Comparison of ENCODE assay signal across 8 cellular contexts in the genomic region with DNA sequence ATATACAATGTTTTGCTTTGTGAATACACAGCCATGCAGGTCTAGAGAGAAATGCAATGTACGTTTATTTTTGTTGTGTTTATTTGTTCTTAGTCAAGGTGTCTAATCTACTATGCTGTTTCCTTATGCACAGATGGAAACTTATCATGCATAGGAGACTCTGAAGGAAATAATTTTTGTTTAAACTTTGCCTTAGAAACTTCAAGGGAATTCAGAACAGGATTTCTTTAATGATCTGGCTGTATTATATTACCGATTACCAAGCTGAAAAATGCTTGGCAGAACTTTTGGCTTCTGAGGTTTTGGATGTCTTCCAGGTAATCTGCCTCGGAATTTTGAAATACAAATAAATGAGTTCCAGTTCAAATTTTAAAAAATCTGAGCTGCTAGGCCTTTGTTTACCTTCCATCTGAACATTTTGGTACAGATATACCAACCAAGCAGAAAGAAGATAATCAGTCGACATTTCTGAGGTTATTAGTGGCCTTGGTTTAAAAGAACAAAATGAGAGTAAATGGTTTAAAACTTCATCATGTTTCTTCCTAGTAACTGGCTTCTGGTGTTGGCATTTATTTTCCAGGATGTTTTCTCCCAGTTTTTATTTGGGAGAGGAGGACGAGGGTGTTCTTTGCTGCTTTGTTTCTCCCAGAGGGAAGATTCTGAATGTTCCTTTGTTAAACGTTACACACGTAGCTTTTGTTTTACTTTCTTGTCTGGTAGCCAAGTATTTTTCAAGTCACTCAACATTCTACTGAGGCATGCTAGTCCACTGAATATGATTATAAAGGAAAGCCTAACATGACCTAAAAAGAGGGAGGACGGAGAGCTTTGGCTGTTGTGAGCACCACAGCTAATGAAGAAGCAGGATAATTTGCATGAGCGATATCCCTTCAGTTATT.
DNase-seq lines count a peak whose midpoint lies in the region; ATAC-seq and TF ChIP-seq lines count a peak whose summit lies in the region.
"Had no signal": no experiment of that assay in that cellular context is flagged by ENCODE, and none has a peak within 500 bp of the region (broad histone marks: within the 10 kb centered on the region; RNA-seq: fewer than 3 reads in every experiment).

No MANE protein-coding gene starts in this region.

- peaks cover 1 to 32% (median 24%) of the 10 kb centered on the region in 4 donors for H3K4me1 ChIP-seq in liver (ENCODE audit: control insufficient read depth in 4 of 4, insufficient read depth in 4 of 4, low read length in 3 of 4)
- peaks cover 10 to 26% of the 10 kb centered on the region in 2 donors for H3K4me1 ChIP-seq in thoracic aorta (ENCODE audit: control insufficient read depth in 1 of 2, low read depth in 2 of 2)

- H3K4me3 ChIP-seq in cardiac fibroblast (replicated peaks in 1 of 2; ENCODE audit: low read depth in 2 of 2, low read length in 2 of 2) (no peak overlapping the region), liver (ENCODE audit: low read depth in 1 of 3, low read length in 3 of 3) (no peak overlapping the region), thoracic aorta (no peak overlapping the region)

- no peaks in the 10 kb centered on the region for H3K27me3 ChIP-seq in liver (ENCODE audit: control insufficient read depth in 4 of 4, insufficient read depth in 4 of 4, low read length in 3 of 4)
- H3K27me3 ChIP-seq in thoracic aorta (replicated peaks; ENCODE audit: insufficient read depth), result no peaks in the 10 kb centered on the region

- peak overlapping the region; percentile 17 to 48 for H3K27ac ChIP-seq in liver (ENCODE audit: low read depth in 1 of 2, low read length in 2 of 2)
- H3K27ac ChIP-seq in thoracic aorta, result peak overlapping the region; percentile 45 to 70

- DNase-seq in cardiac fibroblast (ENCODE audit: low read depth in 2 of 2), result peak; percentile 82 to 91
- no peak for DNase-seq in thoracic aorta (ENCODE audit: low spot score)
- DNase-seq in activated gamma-delta T cell treated with Interleukin-2 at 50 U/mL for 16 hours, result no peak

- peak; percentile 85 for TF ChIP-seq EP300 in Ishikawa (IDR thresholded peaks at IDR 0.05; ENCODE audit: borderline replicate concordance)

- H3K9me3 ChIP-seq in liver (ENCODE audit: control insufficient read depth in 4 of 4, low read length in 3 of 4), result no peaks in the 10 kb centered on the region
- no peaks in the 10 kb centered on the region for H3K9me3 ChIP-seq in thoracic aorta

- ATAC-seq in thoracic aorta (ENCODE audit: insufficient number of reproducible peaks, low FRiP score, low read depth) (no peak), HG03460 (IDR thresholded peaks at IDR 0.05; ENCODE audit: unreplicated experiment) (no peak), GM18520 (IDR thresholded peaks at IDR 0.05; ENCODE audit: unreplicated experiment) (no peak)
- ATAC-seq: stimulated activated memory B cell treated with anti-CD40 and anti-IgM and Interleukin-4, amounts not matched to agents 10 μg/mL and 1 μg/mL and 100 μg/mL, for 72 hours had no signal

- TF ChIP-seq RAD21 in Ishikawa (IDR thresholded peaks at IDR 0.05; ENCODE audit: low read depth), result peak; percentile 22; the same call in 1 of the 2 replicates
- peak in 1 of 2 donors; percentile 34 for TF ChIP-seq RAD21 in liver (IDR thresholded peaks at IDR 0.05)

- WGBS in liver, result 26% methylated on average over 9 of the region's 9 CpGs

- H3K36me3 ChIP-seq in liver (ENCODE audit: control insufficient read depth in 4 of 4, insufficient read depth in 3 of 4, low read depth in 1 of 4, low read length in 3 of 4) (no peaks in the 10 kb centered on the region), thoracic aorta (no peaks in the 10 kb centered on the region)

- no peak overlapping the region for H3K9ac ChIP-seq in liver (ENCODE audit: low read depth in 1 of 2, low read length in 2 of 2)

- no peak for TF ChIP-seq CTCF in cardiac fibroblast (IDR thresholded peaks at IDR 0.05; ENCODE audit: low read depth, low read length)
- no peak for TF ChIP-seq CTCF in liver (IDR thresholded peaks at IDR 0.05; ENCODE audit: low read depth, low read length, missing input control)
- TF ChIP-seq CTCF in thoracic aorta (IDR thresholded peaks at IDR 0.05), result no peak

TF ChIP-seq in Ishikawa, 13 proteins besides CTCF, POLR2A, EP300 and RAD21 (continues in another document):
- TF ChIP-seq, protein P1, sequence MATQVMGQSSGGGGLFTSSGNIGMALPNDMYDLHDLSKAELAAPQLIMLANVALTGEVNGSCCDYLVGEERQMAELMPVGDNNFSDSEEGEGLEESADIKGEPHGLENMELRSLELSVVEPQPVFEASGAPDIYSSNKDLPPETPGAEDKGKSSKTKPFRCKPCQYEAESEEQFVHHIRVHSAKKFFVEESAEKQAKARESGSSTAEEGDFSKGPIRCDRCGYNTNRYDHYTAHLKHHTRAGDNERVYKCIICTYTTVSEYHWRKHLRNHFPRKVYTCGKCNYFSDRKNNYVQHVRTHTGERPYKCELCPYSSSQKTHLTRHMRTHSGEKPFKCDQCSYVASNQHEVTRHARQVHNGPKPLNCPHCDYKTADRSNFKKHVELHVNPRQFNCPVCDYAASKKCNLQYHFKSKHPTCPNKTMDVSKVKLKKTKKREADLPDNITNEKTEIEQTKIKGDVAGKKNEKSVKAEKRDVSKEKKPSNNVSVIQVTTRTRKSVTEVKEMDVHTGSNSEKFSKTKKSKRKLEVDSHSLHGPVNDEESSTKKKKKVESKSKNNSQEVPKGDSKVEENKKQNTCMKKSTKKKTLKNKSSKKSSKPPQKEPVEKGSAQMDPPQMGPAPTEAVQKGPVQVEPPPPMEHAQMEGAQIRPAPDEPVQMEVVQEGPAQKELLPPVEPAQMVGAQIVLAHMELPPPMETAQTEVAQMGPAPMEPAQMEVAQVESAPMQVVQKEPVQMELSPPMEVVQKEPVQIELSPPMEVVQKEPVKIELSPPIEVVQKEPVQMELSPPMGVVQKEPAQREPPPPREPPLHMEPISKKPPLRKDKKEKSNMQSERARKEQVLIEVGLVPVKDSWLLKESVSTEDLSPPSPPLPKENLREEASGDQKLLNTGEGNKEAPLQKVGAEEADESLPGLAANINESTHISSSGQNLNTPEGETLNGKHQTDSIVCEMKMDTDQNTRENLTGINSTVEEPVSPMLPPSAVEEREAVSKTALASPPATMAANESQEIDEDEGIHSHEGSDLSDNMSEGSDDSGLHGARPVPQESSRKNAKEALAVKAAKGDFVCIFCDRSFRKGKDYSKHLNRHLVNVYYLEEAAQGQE (IDR thresholded peaks at IDR 0.05; ENCODE audit: low read depth), result no peak
- TF ChIP-seq ZBTB7A (IDR thresholded peaks at IDR 0.05; ENCODE audit: low read depth) (no peak), TEAD4 (IDR thresholded peaks at IDR 0.05) (peak; percentile 79), CREB1 (IDR thresholded peaks at IDR 0.05; ENCODE audit: low read depth) (no peak), CEBPB (IDR thresholded peaks at IDR 0.05) (peak; percentile 67), EGR1 (IDR thresholded peaks at IDR 0.05) (no peak), TCF12 (IDR thresholded peaks at IDR 0.05; ENCODE audit: low read depth) (peak; percentile 79), FOXM1 (IDR thresholded peaks at IDR 0.05; ENCODE audit: borderline replicate concordance, low read depth) (peak; percentile 77)
- TF ChIP-seq, protein P2, sequence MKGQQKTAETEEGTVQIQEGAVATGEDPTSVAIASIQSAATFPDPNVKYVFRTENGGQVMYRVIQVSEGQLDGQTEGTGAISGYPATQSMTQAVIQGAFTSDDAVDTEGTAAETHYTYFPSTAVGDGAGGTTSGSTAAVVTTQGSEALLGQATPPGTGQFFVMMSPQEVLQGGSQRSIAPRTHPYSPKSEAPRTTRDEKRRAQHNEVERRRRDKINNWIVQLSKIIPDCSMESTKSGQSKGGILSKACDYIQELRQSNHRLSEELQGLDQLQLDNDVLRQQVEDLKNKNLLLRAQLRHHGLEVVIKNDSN (IDR thresholded peaks at IDR 0.05), result no peak

TF ChIP-seq in liver, 16 proteins besides CTCF, POLR2A, EP300 and RAD21 (continues in another document):
- TF ChIP-seq SP1 (IDR thresholded peaks at IDR 0.05) (no peak), HNF4G (IDR thresholded peaks at IDR 0.05) (no peak), ZBTB33 (IDR thresholded peaks at IDR 0.05) (no peak), FOXA1 (IDR thresholded peaks at IDR 0.05) (no peak), TAF1 (conservative IDR thresholded peaks at IDR 0.05) (no peak), ATF3 (IDR thresholded peaks at IDR 0.05) (peak; percentile 20), YY1 (IDR thresholded peaks at IDR 0.05) (peak; percentile 35), FOXA2 (IDR thresholded peaks at IDR 0.05) (no peak), JUND (IDR thresholded peaks at IDR 0.05) (no peak), RXRA (IDR thresholded peaks at IDR 0.05) (peak; percentile 28 to 32), GABPA (IDR thresholded peaks at IDR 0.05 in 1 of 2, conservative IDR thresholded peaks at IDR 0.05 in 1 of 2) (no peak)
- TF ChIP-seq, protein P3, sequence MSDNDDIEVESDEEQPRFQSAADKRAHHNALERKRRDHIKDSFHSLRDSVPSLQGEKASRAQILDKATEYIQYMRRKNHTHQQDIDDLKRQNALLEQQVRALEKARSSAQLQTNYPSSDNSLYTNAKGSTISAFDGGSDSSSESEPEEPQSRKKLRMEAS (IDR thresholded peaks at IDR 0.05), result no peak

Comparison
In these comparisons a context has a peak if more than half of its experiments do, and no peak if none do; other contexts are left out.
1. DNase-seq: peak in cardiac fibroblast (2 of 2); none in thoracic aorta (single experiment) and activated gamma-delta T cell treated with Interleukin-2 at 50 U/mL for 16 hours (single experiment).